Comparison of ENCODE assay signal across 15 cellular contexts in genomic region chr1:175003521-175003920, GRCh38. TPM values are rescaled to one million over a fixed set of nuclear protein-coding genes. Genes with fewer than 3 reads are reported as not detected.
A peak's percentile ranks its signal among the peaks of the same experiment; 100 is the strongest.
DNase-seq lines count a peak whose midpoint lies in the region; ATAC-seq and TF ChIP-seq lines count a peak whose summit lies in the region.
"Had no signal": no experiment of that assay in that cellular context is flagged by ENCODE, and none has a peak within 500 bp of the region (broad histone marks: within the 10 kb centered on the region; RNA-seq: fewer than 3 reads in every experiment).

No MANE protein-coding gene starts in this region.

- peaks cover 44% of the 10 kb centered on the region for H3K4me1 ChIP-seq in CD4-positive, CD25-positive, alpha-beta regulatory T cell (ENCODE audit: control insufficient read depth, insufficient read depth, low read length, poor library complexity, severe bottlenecking)

- CTCF ChIA-PET in activated CD4-positive, alpha-beta memory T cell treated with anti-CD3 and anti-CD28 coated beads for 36 hours (lab: Charles Lee) = interaction anchor here (0.9 to 1.2 kb wide), 2 partner anchors 12 to 27 kb away, joined by 3 to 4 read pairs; no protein-coding TSS in a partner anchor

- intact Hi-C loops in activated CD4-positive, alpha-beta memory T cell treated with anti-CD3 and anti-CD28 coated beads for 36 hours (cut with micrococcal nuclease) = no loop called here

- H3K36me3 ChIP-seq in CD4-positive, CD25-positive, alpha-beta regulatory T cell (ENCODE audit: control insufficient read depth, insufficient read depth, low read length) = peaks cover 37% of the 10 kb centered on the region

- H3K4me1 Mint-ChIP-seq in CD4-positive, CD25-positive, alpha-beta regulatory T cell = peaks cover 8 to 59% (median 48%) of the 10 kb centered on the region in 4 donors
- peaks cover 48% of the 10 kb centered on the region for H3K4me1 Mint-ChIP-seq in activated CD4-positive, alpha-beta memory T cell treated with anti-CD3 and anti-CD28 coated beads for 36 hours (ENCODE audit: low read depth)
- peaks cover 24 to 49% (median 48%) of the 10 kb centered on the region in 4 donors for H3K4me1 Mint-ChIP-seq in naive thymus-derived CD8-positive, alpha-beta T cell

- DNase-seq in CD4-positive, CD25-positive, alpha-beta regulatory T cell = no peak
- DNase-seq in GM12865 (ENCODE audit: low read depth) = no peak
- no peak for DNase-seq in activated CD4-positive, alpha-beta memory T cell treated with anti-CD3 and anti-CD28 coated beads for 36 hours
- DNase-seq in naive thymus-derived CD8-positive, alpha-beta T cell = no peak
- no peak for DNase-seq in GM10266 (ENCODE audit: extremely low spot score)
- DNase-seq in MV-4-11 (lab: John Stamatoyannopoulos, UW) = no peak
- no peak for DNase-seq in DMS79 (lab: John Stamatoyannopoulos, UW)
- DNase-seq: activated CD4-positive, alpha-beta T cell treated with anti-CD3 and anti-CD28 coated beads, Interleukin-2, amount 50 U/mL, for 1 hour; cerebellar nuclear complex; GDM1; H9; NCI-H1694; NCI-H524 treated with DMSO at 0.1 percent for 48 hours; psoas muscle had no signal

- no peaks in the 10 kb centered on the region for H3K9me3 Mint-ChIP-seq in CD4-positive, CD25-positive, alpha-beta regulatory T cell
- H3K9me3 Mint-ChIP-seq in activated CD4-positive, alpha-beta memory T cell treated with anti-CD3 and anti-CD28 coated beads for 36 hours = no peaks in the 10 kb centered on the region
- no peaks in the 10 kb centered on the region for H3K9me3 Mint-ChIP-seq in naive thymus-derived CD8-positive, alpha-beta T cell
- H3K9me3 Mint-ChIP-seq: H9 had no signal

- no peaks in the 10 kb centered on the region for H3K27me3 ChIP-seq in CD4-positive, CD25-positive, alpha-beta regulatory T cell (ENCODE audit: control insufficient read depth, insufficient read depth, low read length)
- H3K27me3 ChIP-seq: vagina had no signal

- peak overlapping the region; percentile 62 to 82 (median 74) for H3K27ac Mint-ChIP-seq in CD4-positive, CD25-positive, alpha-beta regulatory T cell
- H3K27ac Mint-ChIP-seq in activated CD4-positive, alpha-beta memory T cell treated with anti-CD3 and anti-CD28 coated beads for 36 hours = peak overlapping the region; percentile 82
- peak overlapping the region in 9 of 10 donors; percentile 12 to 84 (median 58) for H3K27ac Mint-ChIP-seq in naive thymus-derived CD8-positive, alpha-beta T cell

- no peak for ATAC-seq in CD4-positive, CD25-positive, alpha-beta regulatory T cell (ENCODE audit: low read depth in 2 of 2)
- ATAC-seq in naive thymus-derived CD8-positive, alpha-beta T cell = no peak
- ATAC-seq: psoas muscle had no signal

- POLR2A ChIA-PET in activated CD4-positive, alpha-beta memory T cell treated with anti-CD3 and anti-CD28 coated beads for 36 hours (lab: Charles Lee) = interaction anchor here (0.6 to 2.5 kb wide), 2 partner anchors 20 to 21 kb away, joined by 3 to 14 read pairs; partner anchors contain the start of gene MRPS14
- POLR2A ChIA-PET in naive thymus-derived CD8-positive, alpha-beta T cell (lab: Charles Lee) = interaction anchor here (1.5 kb wide), 1 partner anchor 20 kb away, joined by 9 read pairs; the partner anchor contains the start of gene MRPS14

- no peaks in the 10 kb centered on the region for H3K27me3 Mint-ChIP-seq in CD4-positive, CD25-positive, alpha-beta regulatory T cell
- no peaks in the 10 kb centered on the region for H3K27me3 Mint-ChIP-seq in activated CD4-positive, alpha-beta memory T cell treated with anti-CD3 and anti-CD28 coated beads for 36 hours
- no peaks in the 10 kb centered on the region for H3K27me3 Mint-ChIP-seq in naive thymus-derived CD8-positive, alpha-beta T cell

- TF ChIP-seq CTCF in GM12865 (IDR thresholded peaks at IDR 0.05; ENCODE audit: insufficient read depth, low read depth, low read length, missing control alignments) (no peak), GM10266 (IDR thresholded peaks at IDR 0.05; ENCODE audit: control insufficient read depth, insufficient read depth, low read depth, missing control alignments) (no peak)

- peaks cover 12% of the 10 kb centered on the region for H3K36me3 Mint-ChIP-seq in CD4-positive, CD25-positive, alpha-beta regulatory T cell
- H3K36me3 Mint-ChIP-seq in activated CD4-positive, alpha-beta memory T cell treated with anti-CD3 and anti-CD28 coated beads for 36 hours = peaks cover 57% of the 10 kb centered on the region
- peaks cover 0 to 39% (median 3%) of the 10 kb centered on the region in 3 donors for H3K36me3 Mint-ChIP-seq in naive thymus-derived CD8-positive, alpha-beta T cell

- peak overlapping the region; percentile 61 for H3K4me3 ChIP-seq in CD4-positive, CD25-positive, alpha-beta regulatory T cell (ENCODE audit: low read depth, low read length)
- H3K4me3 ChIP-seq in GM12865 (ENCODE audit: low read depth, low read length) = peak overlapping the region; percentile 8; the same call in 1 of the 2 replicates
- H3K4me3 ChIP-seq: vagina had no signal

- H3K4me3 Mint-ChIP-seq in CD4-positive, CD25-positive, alpha-beta regulatory T cell = peak overlapping the region; percentile 17 to 59 (median 24)
- H3K4me3 Mint-ChIP-seq in activated CD4-positive, alpha-beta memory T cell treated with anti-CD3 and anti-CD28 coated beads for 36 hours = peak overlapping the region; percentile 56
- peak overlapping the region in 6 of 10 donors; percentile 1 to 39 (median 14) for H3K4me3 Mint-ChIP-seq in naive thymus-derived CD8-positive, alpha-beta T cell

- no peaks in the 10 kb centered on the region for H3K9me3 ChIP-seq in CD4-positive, CD25-positive, alpha-beta regulatory T cell (ENCODE audit: control insufficient read depth in 2 of 2, low read length in 2 of 2)
- H3K9me3 ChIP-seq: psoas muscle, vagina had no signal

- H3K27ac ChIP-seq in CD4-positive, CD25-positive, alpha-beta regulatory T cell (ENCODE audit: insufficient read depth, low read length, poor library complexity, severe bottlenecking) = peak overlapping the region; percentile 48
- H3K27ac ChIP-seq: psoas muscle had no signal

RNA-seq across cellular contexts. Expression of gene CACYBP, which starts 3.8 kb away (rescaled TPM):
- 88.1 TPM for total RNA-seq in CD4-positive, CD25-positive, alpha-beta regulatory T cell
- polyA plus RNA-seq in CD4-positive, CD25-positive, alpha-beta regulatory T cell = 100 to 1,000 TPM; 153 to 217 (median 186) TPM
- 100 to 1,000 TPM; 399 to 409 TPM for total RNA-seq in activated CD4-positive, alpha-beta memory T cell treated with anti-CD3 and anti-CD28 coated beads for 36 hours
- total RNA-seq in naive thymus-derived CD8-positive, alpha-beta T cell = 100 to 1,000 TPM in 1 of 2 experiments, 10 to 100 TPM in 1; 97.3 to 114 TPM
- 100 to 1,000 TPM; 167 to 185 (median 168) TPM for polyA plus RNA-seq in naive thymus-derived CD8-positive, alpha-beta T cell

RNA-seq across cellular contexts. Expression of gene MRPS14, which starts 19.7 kb away (rescaled TPM):
- total RNA-seq in CD4-positive, CD25-positive, alpha-beta regulatory T cell = 15.2 TPM
- polyA plus RNA-seq in CD4-positive, CD25-positive, alpha-beta regulatory T cell = 10 to 100 TPM; 60.3 to 83.8 (median 75.2) TPM
- 10 to 100 TPM; 44.7 to 47.6 TPM for total RNA-seq in activated CD4-positive, alpha-beta memory T cell treated with anti-CD3 and anti-CD28 coated beads for 36 hours
- total RNA-seq in naive thymus-derived CD8-positive, alpha-beta T cell = 10 to 100 TPM; 32.5 to 32.6 TPM
- polyA plus RNA-seq in naive thymus-derived CD8-positive, alpha-beta T cell = 10 to 100 TPM; 44.8 to 55.4 (median 45.7) TPM
